In the genomic region with DNA sequence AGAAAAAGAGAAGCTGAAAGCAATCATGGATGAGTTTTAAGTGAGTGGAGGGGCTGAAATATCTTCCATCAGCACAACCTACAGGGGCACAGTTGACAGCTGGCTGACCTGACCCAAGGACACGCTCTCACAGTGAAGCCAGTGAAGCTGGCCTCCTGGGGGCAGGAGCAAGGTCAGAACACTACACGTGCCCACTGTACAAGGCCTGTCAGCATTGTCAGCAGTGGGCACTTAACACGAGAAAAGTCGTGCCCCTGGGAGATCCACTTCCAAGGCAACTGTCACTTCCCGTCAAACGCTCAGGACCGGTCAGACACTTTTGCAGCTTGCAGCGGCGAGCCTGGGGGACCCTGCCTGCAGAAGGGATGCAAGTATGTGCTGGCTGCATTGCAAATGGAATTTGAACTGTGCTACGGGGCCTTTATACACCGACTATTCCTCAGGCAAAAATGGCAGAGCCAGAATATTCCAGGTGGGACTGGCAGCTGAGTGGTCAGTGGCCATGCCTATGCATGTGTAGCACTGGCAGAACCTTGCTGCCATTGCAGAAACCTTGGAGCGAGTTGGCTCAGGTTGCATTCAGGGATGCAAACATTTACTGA, we compare ENCODE assay signal across 22 cellular contexts.
A peak's percentile ranks its signal among the peaks of the same experiment; 100 is the strongest.
DNase-seq lines count a peak whose midpoint lies in the region; ATAC-seq, FAIRE-seq and TF ChIP-seq lines count a peak whose summit lies in the region.
"Had no signal": no experiment of that assay in that cellular context is flagged by ENCODE, and none has a peak within 500 bp of the region (broad histone marks: within the 10 kb centered on the region; RNA-seq: fewer than 3 reads in every experiment).

No MANE protein-coding gene starts in this region.

- H3K4me1 ChIP-seq in Karpas-422 (ENCODE audit: low read length) (peaks cover 100% of the 10 kb centered on the region), GM12878 (ENCODE audit: control insufficient read depth, insufficient read depth, low read length) (peaks cover 51% of the 10 kb centered on the region), psoas muscle (peaks cover 80% of the 10 kb centered on the region)

- CTCF ChIA-PET in GM12878 (lab: Yijun Ruan, JAX) = interaction anchor here (1.0 to 13.9 kb wide), 11 partner anchors 11 to 296 kb away, joined by 3 to 416 read pairs (median 8); a partner anchor contains a TSS

- no TSS peak for BruUV-seq in GM12878 (replicated peaks; lab: Mats Ljungman, UMichigan)

- H3K4me1 Mint-ChIP-seq in activated CD4-positive, alpha-beta T cell treated with anti-CD3 and anti-CD28 coated beads, Interleukin-2, amount 10 ng/mL, durations not matched to agents 24 days and 14 days = peaks cover 49% of the 10 kb centered on the region

- no peaks in the 10 kb centered on the region for H3K27me3 Mint-ChIP-seq in activated CD4-positive, alpha-beta T cell treated with anti-CD3 and anti-CD28 coated beads, Interleukin-2, amount 10 ng/mL, durations not matched to agents 24 days and 14 days

- POLR2A ChIA-PET in GM12878 (lab: Charles Lee) = interaction anchor here (1.1 to 16.4 kb wide), 7 partner anchors 11 to 174 kb away, joined by 3 to 278 read pairs (median 8); no protein-coding TSS in a partner anchor

- H3K4me3 ChIP-seq in Karpas-422 (ENCODE audit: low read length) = peak overlapping the region; percentile 46; the same call in 1 of the 2 replicates
- peak overlapping the region; percentile 53 for H3K4me3 ChIP-seq in GM12878
- H3K4me3 ChIP-seq in psoas muscle = no peak overlapping the region
- H3K4me3 ChIP-seq: body of pancreas had no signal

- H3K27ac ChIP-seq in Karpas-422 (ENCODE audit: low read length) (peak overlapping the region; percentile 91), GM12878 (ENCODE audit: control insufficient read depth, insufficient read depth) (peak overlapping the region; percentile 96), psoas muscle (peak overlapping the region; percentile 7)
- H3K27ac ChIP-seq: body of pancreas, HL-60, VCaP had no signal

- H3K79me2 ChIP-seq in Karpas-422 (ENCODE audit: low read length) (peaks cover 58% of the 10 kb centered on the region), GM12878 (ENCODE audit: control insufficient read depth, insufficient read depth, low read length) (peaks cover 86% of the 10 kb centered on the region)

- no peak overlapping the region for H2AFZ ChIP-seq in Karpas-422 (ENCODE audit: low read length)
- no peak overlapping the region for H2AFZ ChIP-seq in GM12878 (ENCODE audit: control insufficient read depth, low read depth, low read length)

- H3K4me2 ChIP-seq in Karpas-422 (ENCODE audit: low read depth, low read length, poor library complexity, severe bottlenecking) (peak overlapping the region; percentile 77), GM12878 (ENCODE audit: control insufficient read depth, insufficient read depth) (peak overlapping the region; percentile 90)

- RAD21 ChIA-PET in GM12878 (lab: Charles Lee; ENCODE audit: unreplicated experiment) = interaction anchor here (1.0 to 14.2 kb wide), 12 partner anchors 10 to 198 kb away, joined by 3 to 463 read pairs (median 4); no protein-coding TSS in a partner anchor

- H3K9me3 Mint-ChIP-seq in activated CD4-positive, alpha-beta T cell treated with anti-CD3 and anti-CD28 coated beads, Interleukin-2, amount 10 ng/mL, durations not matched to agents 24 days and 14 days = peaks cover 3% of the 10 kb centered on the region
- H3K9me3 Mint-ChIP-seq: dendritic cell treated with granulocyte-macrophage colony-stimulating factor and Interleukin-4, amounts not matched to agents 40 ng/mL and 50 ng/mL, for 4 days had no signal

- no peak for TF ChIP-seq RAD21 in GM12878 (IDR thresholded peaks at IDR 0.05; ENCODE audit: insufficient read depth, low read depth, low read length)

- no peak for TF ChIP-seq POLR2A in GM12878 (IDR thresholded peaks at IDR 0.05; ENCODE audit: low read depth, low read length)

- no peaks in the 10 kb centered on the region for H3K9me2 ChIP-seq in Karpas-422 (replicated peaks; ENCODE audit: insufficient read depth, low read length)

- no peaks in the 10 kb centered on the region for H3K27me3 ChIP-seq in Karpas-422 (ENCODE audit: low read length)
- no peaks in the 10 kb centered on the region for H3K27me3 ChIP-seq in GM12878 (replicated peaks in 1 of 2; ENCODE audit: control insufficient read depth in 2 of 2, insufficient read depth in 2 of 2, low read length in 1 of 2)
- no peaks in the 10 kb centered on the region for H3K27me3 ChIP-seq in psoas muscle (ENCODE audit: insufficient read depth in 3 of 3, low read length in 2 of 3)
- H3K27me3 ChIP-seq: body of pancreas, Peyer's patch had no signal

- in situ Hi-C loops in GM12878 (cut with MboI) = loop anchor here (5.0 kb wide), 1 partner anchor 174 kb away; a partner anchor contains a TSS
- in situ Hi-C loops in ACHN (cut with HindIII; ENCODE audit: low pct_ligation_motif_present, low pct_unique_long_range_greater_than_20kb, low sequenced_read_pairs) = loop anchor here (25.0 kb wide), 1 partner anchor 169 kb away; a partner anchor contains a TSS

- ATAC-seq in GM12878 (no peak), psoas muscle (no peak)
- ATAC-seq: body of pancreas, esophagus mucosa had no signal

- no peak for DNase-seq in activated CD4-positive, alpha-beta T cell treated with anti-CD3 and anti-CD28 coated beads, Interleukin-2, amount 10 ng/mL, durations not matched to agents 24 days and 14 days
- no peak for DNase-seq in activated CD4-positive, alpha-beta T cell treated with anti-CD3 and anti-CD28 coated beads for 4 hours
- no peak for DNase-seq in Karpas-422
- no peak for DNase-seq in GM12878 (ENCODE audit: low read depth, low spot score)
- no peak for DNase-seq in psoas muscle
- no peak for DNase-seq in ACHN
- DNase-seq in frontal cortex (ENCODE audit: low spot score in 2 of 2) = no peak
- no peak for DNase-seq in amniotic stem cell (lab: John Stamatoyannopoulos, UW)
- DNase-seq: activated effector memory CD4-positive, alpha-beta T cell treated with anti-CD3 and anti-CD28 coated beads, Interleukin-2, amount 50 U/mL, for 16 hours; body of pancreas; head of caudate nucleus; KG1; NCI-H1105; NCI-H748 treated with DMSO at 0.1 percent for 48 hours; Peyer's patch; stimulated activated CD4-positive, alpha-beta T cell treated with anti-CD3 and anti-CD28 coated beads, Interleukin-4, amount 100 ng/mL, for 4 hours had no signal

- peak overlapping the region; percentile 52 for H3K9ac ChIP-seq in Karpas-422 (ENCODE audit: low read length)
- peak overlapping the region; percentile 75; the same call in 1 of the 2 replicates for H3K9ac ChIP-seq in GM12878 (ENCODE audit: control insufficient read depth, insufficient read depth, low read length)

- intact Hi-C loops in activated CD4-positive, alpha-beta T cell treated with anti-CD3 and anti-CD28 coated beads, Interleukin-2, amount 10 ng/mL, durations not matched to agents 24 days and 14 days (cut with micrococcal nuclease) = no loop called here
- intact Hi-C loops in GM12878 (cut with micrococcal nuclease; ENCODE audit: unreplicated experiment) (no loop called here), psoas muscle (cut with DNase I) (no loop called here)

- SMC1A ChIA-PET in GM12878 (lab: Charles Lee; ENCODE audit: uncharacterized antibody, unreplicated experiment) = interaction anchor here (1.1 to 12.9 kb wide), 11 partner anchors 9 to 179 kb away, joined by 3 to 453 read pairs (median 5); a partner anchor contains a TSS

- H3K9me3 ChIP-seq in Karpas-422 (ENCODE audit: low read length) (no peaks in the 10 kb centered on the region), GM12878 (replicated peaks; ENCODE audit: control insufficient read depth, insufficient read depth, low read length) (no peaks in the 10 kb centered on the region; the same call in 1 of the 3 replicates), psoas muscle (no peaks in the 10 kb centered on the region)
- H3K9me3 ChIP-seq: body of pancreas, Peyer's patch had no signal

- no peak for TF ChIP-seq CTCF in GM12878 (IDR thresholded peaks at IDR 0.05 in 2 of 3, conservative IDR thresholded peaks at IDR 0.05 in 1 of 3; ENCODE audit: control insufficient read depth in 2 of 3, extremely low read depth in 1 of 3, insufficient read depth in 1 of 3, low read depth in 3 of 3, low read length in 3 of 3)
- no peak for TF ChIP-seq CTCF in psoas muscle (IDR thresholded peaks at IDR 0.05)

- no peak overlapping the region for H3K4me3 Mint-ChIP-seq in activated CD4-positive, alpha-beta T cell treated with anti-CD3 and anti-CD28 coated beads, Interleukin-2, amount 10 ng/mL, durations not matched to agents 24 days and 14 days
- H3K4me3 Mint-ChIP-seq: dendritic cell treated with granulocyte-macrophage colony-stimulating factor and Interleukin-4, amounts not matched to agents 40 ng/mL and 50 ng/mL, for 4 days had no signal

- FAIRE-seq in GM12878 (lab: Jason Lieb, UNC) (no peak), frontal cortex (lab: Jason Lieb, UNC) (no peak)
- FAIRE-seq: A204.1, H1 had no signal

- 80% methylated on average over 12 of the region's 12 CpGs for WGBS in GM12878 (ENCODE audit: insufficient coverage, insufficient replicate concordance, low lambda C conversion rate, missing lambda C conversion rate)
- 46 to 55% (median 52%) methylated on average over 12 of the region's 12 CpGs for WGBS in psoas muscle, 3 donors

- TF ChIP-seq EP300 in GM12878 (IDR thresholded peaks at IDR 0.05; ENCODE audit: borderline replicate concordance in 1 of 2, control insufficient read depth in 1 of 2, low read depth in 2 of 2, low read length in 2 of 2) = no peak

- peaks cover 48% of the 10 kb centered on the region for H3K36me3 Mint-ChIP-seq in activated CD4-positive, alpha-beta T cell treated with anti-CD3 and anti-CD28 coated beads, Interleukin-2, amount 10 ng/mL, durations not matched to agents 24 days and 14 days (ENCODE audit: low read depth)

- peak overlapping the region; percentile 54 for H3K27ac Mint-ChIP-seq in activated CD4-positive, alpha-beta T cell treated with anti-CD3 and anti-CD28 coated beads, Interleukin-2, amount 10 ng/mL, durations not matched to agents 24 days and 14 days

- H3K36me3 ChIP-seq in Karpas-422 (ENCODE audit: insufficient read depth, low read length) = 0 out of 2 replicates have a peak, but pooled peaks cover 4% of the 10 kb centered on the region
- H3K36me3 ChIP-seq in GM12878 (ENCODE audit: control insufficient read depth in 2 of 2, insufficient read depth in 2 of 2, low read length in 1 of 2) = peaks cover 0 to 4% of the 10 kb centered on the region in 2 experiments; a peak in 2 of 4 replicates
- H3K36me3 ChIP-seq in psoas muscle (ENCODE audit: insufficient read depth in 1 of 2, low read depth in 1 of 2) = no peaks in the 10 kb centered on the region
- H3K36me3 ChIP-seq: Peyer's patch had no signal

- H4K20me1 ChIP-seq in Karpas-422 (ENCODE audit: insufficient read depth, low read depth, low read length) (peaks cover 6% of the 10 kb centered on the region; the same call in 1 of the 2 replicates), GM12878 (ENCODE audit: control insufficient read depth, insufficient read depth) (no peaks in the 10 kb centered on the region)

TF ChIP-seq in GM12878, 131 proteins besides CTCF, POLR2A, EP300 and RAD21 (continues in another document):
- no peak for TF ChIP-seq MTA3 (IDR thresholded peaks at IDR 0.05; ENCODE audit: borderline replicate concordance, low read length)
- TF ChIP-seq TCF3 (IDR thresholded peaks at IDR 0.05; ENCODE audit: borderline replicate concordance, insufficient read depth, low read depth, low read length) = peak; percentile 31; the same call in 1 of the 2 replicates

Comparison
In these comparisons a context has a peak if more than half of its experiments do, and no peak if none do; other contexts are left out.
1. H3K27ac ChIP-seq: peak in every context shown above with its lines; median percentile 96 in GM12878; 91 in Karpas-422; 7 in psoas muscle.